Comparison of ENCODE assay signal across 8 cellular contexts in the genomic region with DNA sequence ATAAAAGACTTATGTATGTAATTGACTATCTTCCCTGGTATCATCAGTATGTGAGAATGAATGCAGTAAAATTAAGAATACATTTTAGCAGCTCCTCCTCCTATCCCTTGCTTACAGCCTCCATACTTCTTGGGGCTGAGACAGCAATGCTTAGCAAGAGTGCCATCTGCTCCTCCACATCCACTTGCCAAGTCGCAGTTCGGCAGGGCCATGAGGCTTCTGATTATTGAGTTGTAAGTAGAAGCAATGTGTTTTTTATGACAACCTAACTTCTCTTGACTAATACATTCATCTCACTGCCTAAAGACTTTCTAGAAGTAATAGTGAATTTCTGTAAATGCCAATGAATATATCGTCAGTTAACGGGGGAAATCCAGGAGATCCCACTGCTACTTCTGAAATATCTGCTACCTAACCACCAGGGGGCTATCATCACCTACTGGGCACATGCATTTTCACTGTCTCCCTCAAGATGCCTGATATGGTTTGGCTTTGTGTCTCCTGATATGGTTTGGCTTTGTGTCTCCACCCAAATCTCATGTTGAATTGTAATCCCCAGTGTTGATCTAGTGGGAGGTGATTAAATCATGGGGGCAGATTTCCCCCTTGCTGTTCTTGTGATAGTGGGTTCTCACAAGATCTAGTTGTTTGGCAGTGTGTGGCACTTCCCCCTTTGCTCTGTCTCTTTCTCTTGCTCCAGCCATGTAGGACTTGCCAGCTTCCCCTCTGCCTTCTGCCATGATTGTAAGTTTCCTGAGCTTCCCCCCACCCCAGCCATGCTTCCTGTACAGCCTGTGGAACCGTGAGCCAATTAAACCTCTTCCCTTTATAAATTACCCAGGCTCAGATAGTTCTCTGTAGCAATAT. TPM values are rescaled to one million over a fixed set of nuclear protein-coding genes. Genes with fewer than 3 reads are reported as not detected.
A peak's percentile ranks its signal among the peaks of the same experiment; 100 is the strongest.
DNase-seq lines count a peak whose midpoint lies in the region; ATAC-seq and TF ChIP-seq lines count a peak whose summit lies in the region.

No MANE protein-coding gene starts in this region.

- H3K27me3 Mint-ChIP-seq in activated naive CD4-positive, alpha-beta T cell treated with anti-CD3 and anti-CD28 coated beads for 36 hours (ENCODE audit: low read depth) = no peaks in the 10 kb centered on the region

- no peaks in the 10 kb centered on the region for H3K9me3 Mint-ChIP-seq in stimulated activated effector memory CD8-positive, alpha-beta T cell treated with anti-CD3 and anti-CD28 coated beads, Interleukin-12 subunit alpha, Interleukin-12 subunit beta, amount 100 ng/mL, for 72 hours
- no peaks in the 10 kb centered on the region for H3K9me3 Mint-ChIP-seq in activated naive CD4-positive, alpha-beta T cell treated with anti-CD3 and anti-CD28 coated beads for 36 hours

- intact Hi-C loops in activated naive CD4-positive, alpha-beta T cell treated with anti-CD3 and anti-CD28 coated beads for 36 hours (cut with micrococcal nuclease) = loop anchor here (1.0 to 2.0 kb wide), 3 partner anchors 33 to 522 kb away; no protein-coding TSS in a partner anchor

- peaks cover 11% of the 10 kb centered on the region for H3K4me1 Mint-ChIP-seq in stimulated activated effector memory CD8-positive, alpha-beta T cell treated with anti-CD3 and anti-CD28 coated beads, Interleukin-12 subunit alpha, Interleukin-12 subunit beta, amount 100 ng/mL, for 72 hours
- no peaks in the 10 kb centered on the region for H3K4me1 Mint-ChIP-seq in activated naive CD4-positive, alpha-beta T cell treated with anti-CD3 and anti-CD28 coated beads for 36 hours (ENCODE audit: low read depth)

- peak; percentile 73 for ATAC-seq in GM18867 (IDR thresholded peaks at IDR 0.05; ENCODE audit: unreplicated experiment)
- ATAC-seq in stimulated activated effector memory CD8-positive, alpha-beta T cell treated with anti-CD3 and anti-CD28 coated beads, Interleukin-12 subunit alpha, Interleukin-12 subunit beta, amount 100 ng/mL, for 72 hours = peak; percentile 58

- no peaks in the 10 kb centered on the region for H3K36me3 Mint-ChIP-seq in stimulated activated effector memory CD8-positive, alpha-beta T cell treated with anti-CD3 and anti-CD28 coated beads, Interleukin-12 subunit alpha, Interleukin-12 subunit beta, amount 100 ng/mL, for 72 hours
- H3K36me3 Mint-ChIP-seq in activated naive CD4-positive, alpha-beta T cell treated with anti-CD3 and anti-CD28 coated beads for 36 hours (ENCODE audit: low read depth) = no peaks in the 10 kb centered on the region

- peak; percentile 34 for DNase-seq in LHCN-M2 (ENCODE audit: low read depth)
- no peak for DNase-seq in brain microvascular endothelial cell
- DNase-seq in stimulated activated effector memory CD8-positive, alpha-beta T cell treated with anti-CD3 and anti-CD28 coated beads, Interleukin-12 subunit alpha, Interleukin-12 subunit beta, amount 100 ng/mL, for 72 hours (ENCODE audit: low spot score in 2 of 2) = no peak
- no peak for DNase-seq in NCI-H226
- no peak for DNase-seq in activated naive CD4-positive, alpha-beta T cell treated with anti-CD3 and anti-CD28 coated beads for 36 hours
- DNase-seq in activated gamma-delta T cell treated with Interleukin-2 at 50 U/mL for 16 hours = no peak

- H3K27ac ChIP-seq in C4-2B (no peak overlapping the region), brain microvascular endothelial cell (no peak overlapping the region)

- H3K27ac Mint-ChIP-seq in stimulated activated effector memory CD8-positive, alpha-beta T cell treated with anti-CD3 and anti-CD28 coated beads, Interleukin-12 subunit alpha, Interleukin-12 subunit beta, amount 100 ng/mL, for 72 hours = no peak overlapping the region
- no peak overlapping the region for H3K27ac Mint-ChIP-seq in activated naive CD4-positive, alpha-beta T cell treated with anti-CD3 and anti-CD28 coated beads for 36 hours

- CTCF ChIA-PET in activated naive CD4-positive, alpha-beta T cell treated with anti-CD3 and anti-CD28 coated beads for 36 hours (lab: Charles Lee) = interaction anchor here (1.0 to 1.1 kb wide), 3 partner anchors 34 to 371 kb away, joined by 3 to 6 read pairs (median 4); no protein-coding TSS in a partner anchor

- no peak overlapping the region for H3K4me3 Mint-ChIP-seq in stimulated activated effector memory CD8-positive, alpha-beta T cell treated with anti-CD3 and anti-CD28 coated beads, Interleukin-12 subunit alpha, Interleukin-12 subunit beta, amount 100 ng/mL, for 72 hours
- no peak overlapping the region for H3K4me3 Mint-ChIP-seq in activated naive CD4-positive, alpha-beta T cell treated with anti-CD3 and anti-CD28 coated beads for 36 hours

- TF ChIP-seq CTCF in C4-2B (conservative IDR thresholded peaks at IDR 0.05) (peak; percentile 63), brain microvascular endothelial cell (IDR thresholded peaks at IDR 0.05; ENCODE audit: low read depth, low read length, missing control alignments) (peak; percentile 62)

- H3K4me3 ChIP-seq in brain microvascular endothelial cell (ENCODE audit: low read depth, low read length) = no peak overlapping the region

- in situ Hi-C loops in brain microvascular endothelial cell (cut with HindIII; ENCODE audit: low pct_ligation_motif_present, low sequenced_read_pairs) = no loop called here

- H3K36me3 ChIP-seq in brain microvascular endothelial cell (replicated peaks) = no peaks in the 10 kb centered on the region

- no peaks in the 10 kb centered on the region for H3K27me3 ChIP-seq in brain microvascular endothelial cell (replicated peaks)

RNA-seq across cellular contexts. Expression of a gene that starts 59.6 kb away (rescaled TPM):
- 35.0 and 37.5 TPM in 2 replicates for total RNA-seq in LHCN-M2 (2014; rRNA removed)
- polyA plus RNA-seq in LHCN-M2 (2012) = 11.0 TPM
- total RNA-seq in activated naive CD4-positive, alpha-beta T cell treated with anti-CD3 and anti-CD28 coated beads for 36 hours = 1 to 10 TPM; 3.1 to 3.3 TPM
